ENCODE assay signal across 15 cellular contexts in the genomic region with DNA sequence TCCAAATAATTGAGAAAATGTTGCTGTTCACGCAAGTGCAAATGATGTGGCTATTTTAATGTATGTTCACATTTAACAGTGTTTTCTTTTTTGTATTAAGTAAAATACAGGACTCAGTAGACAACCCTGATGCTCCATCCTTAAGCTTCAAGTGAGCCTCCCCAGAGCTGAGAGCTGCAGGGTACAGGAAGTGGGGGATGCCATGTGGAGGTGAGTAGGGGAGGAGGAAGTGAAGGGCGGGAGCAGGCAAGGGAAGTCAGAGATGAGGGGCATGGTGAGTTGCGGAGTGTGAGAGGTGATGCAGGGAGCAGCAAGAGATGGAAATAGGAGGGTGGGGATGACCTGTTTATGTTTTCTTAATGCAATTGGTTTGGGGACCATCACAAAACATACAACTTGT.
"Had no signal": no experiment of that assay in that cellular context is flagged by ENCODE, and none has a peak within 500 bp of the region (broad histone marks: within the 10 kb centered on the region; RNA-seq: fewer than 3 reads in every experiment).

No MANE protein-coding gene starts in this region.

- H3K4me3 Mint-ChIP-seq: activated naive CD8-positive, alpha-beta T cell treated with anti-CD3 and anti-CD28 coated beads, Interleukin-2, amount 50 U/mL, for 24 hours; activated T-helper 17 cell treated with anti-CD3 and anti-CD28 coated beads, Interleukin-2, amount 50 U/mL, for 72 hours had no signal

- DNase-seq: activated CD4-positive, alpha-beta T cell treated with anti-CD3 and anti-CD28 coated beads for 4 hours; activated naive CD4-positive, alpha-beta T cell treated with Interleukin-2 at 50 U/mL for 16 hours; activated naive CD8-positive, alpha-beta T cell treated with anti-CD3 and anti-CD28 coated beads, Interleukin-2, amount 50 U/mL, for 24 hours; activated T-cell treated with anti-CD3 and anti-CD28 coated beads for 4 hours; erythroblast; gastrocnemius medialis; heart left ventricle; left colon; stimulated activated CD4-positive, alpha-beta T cell treated with anti-CD3 and anti-CD28 coated beads, Interleukin-15, amount 100 ng/mL, for 24 hours; stimulated activated CD4-positive, alpha-beta T cell treated with anti-CD3 and anti-CD28 coated beads, Interleukin-4, amount 100 ng/mL, for 1 hour; stimulated activated naive CD4-positive, alpha-beta T cell treated with Interleukin-2 at 50 U/mL for 16 hours; SW 1271; T-helper 9 cell; trophoblast cell had no signal

- H3K27me3 Mint-ChIP-seq: activated naive CD8-positive, alpha-beta T cell treated with anti-CD3 and anti-CD28 coated beads, Interleukin-2, amount 50 U/mL, for 24 hours; activated T-helper 17 cell treated with anti-CD3 and anti-CD28 coated beads, Interleukin-2, amount 50 U/mL, for 72 hours had no signal

- H3K27ac Mint-ChIP-seq: activated naive CD8-positive, alpha-beta T cell treated with anti-CD3 and anti-CD28 coated beads, Interleukin-2, amount 50 U/mL, for 24 hours; activated T-helper 17 cell treated with anti-CD3 and anti-CD28 coated beads, Interleukin-2, amount 50 U/mL, for 72 hours had no signal

- H3K9me3 Mint-ChIP-seq: activated naive CD8-positive, alpha-beta T cell treated with anti-CD3 and anti-CD28 coated beads, Interleukin-2, amount 50 U/mL, for 24 hours; activated T-helper 17 cell treated with anti-CD3 and anti-CD28 coated beads, Interleukin-2, amount 50 U/mL, for 72 hours had no signal

- ATAC-seq: activated naive CD8-positive, alpha-beta T cell treated with anti-CD3 and anti-CD28 coated beads, Interleukin-2, amount 50 U/mL, for 24 hours; activated T-helper 17 cell treated with anti-CD3 and anti-CD28 coated beads, Interleukin-2, amount 50 U/mL, for 72 hours; gastrocnemius medialis; heart left ventricle; left colon had no signal

- H3K4me1 Mint-ChIP-seq: activated T-helper 17 cell treated with anti-CD3 and anti-CD28 coated beads, Interleukin-2, amount 50 U/mL, for 72 hours had no signal
